Comparison of ENCODE assay signal across 17 cellular contexts in genomic region chr12:63419119-63419518, GRCh38.
DNase-seq lines count a peak whose midpoint lies in the region; ATAC-seq, FAIRE-seq and TF ChIP-seq lines count a peak whose summit lies in the region.
"Had no signal": no experiment of that assay in that cellular context is flagged by ENCODE, and none has a peak within 500 bp of the region (broad histone marks: within the 10 kb centered on the region; RNA-seq: fewer than 3 reads in every experiment).

No MANE protein-coding gene starts in this region.

- H3K4me1 ChIP-seq in breast epithelium (no peaks in the 10 kb centered on the region), transverse colon (no peaks in the 10 kb centered on the region), A673 (ENCODE audit: insufficient read depth, low read length, poor library complexity, severe bottlenecking) (peaks cover 9% of the 10 kb centered on the region)
- H3K4me1 ChIP-seq: gastroesophageal sphincter, prostate gland had no signal

- in situ Hi-C loops in transverse colon (cut with MboI; ENCODE audit: low pct_ligation_motif_present in 1 of 4, low pct_unique_long_range_greater_than_20kb in 1 of 4, low sequenced_read_pairs in 3 of 4) = no loop called here

- POLR2A ChIA-PET in MCF 10A (lab: Yijun Ruan, JAX) (no interaction called here), A673 (lab: Charles Lee; ENCODE audit: low non-redundant PET) (no interaction called here)

- H3K9me3 Mint-ChIP-seq in MCF 10A (ENCODE audit: unreplicated experiment) = peaks cover 19% of the 10 kb centered on the region

- TF ChIP-seq POLR2A in breast epithelium (IDR thresholded peaks at IDR 0.05) (no peak), transverse colon (IDR thresholded peaks at IDR 0.05) (no peak)

- no peak for TF ChIP-seq EP300 in transverse colon (IDR thresholded peaks at IDR 0.05; ENCODE audit: low read depth)

- H3K27ac ChIP-seq in breast epithelium (no peak overlapping the region), transverse colon (peak overlapping the region in 1 of 4 donors; percentile 26), A673 (ENCODE audit: low read depth, low read length, poor library complexity, severe bottlenecking) (no peak overlapping the region)
- H3K27ac ChIP-seq: gastroesophageal sphincter, PC-9, prostate gland had no signal

- H3K4me1 Mint-ChIP-seq in MCF 10A (ENCODE audit: insufficient read depth, unreplicated experiment) = peaks cover 7% of the 10 kb centered on the region
- H3K4me1 Mint-ChIP-seq: nephron had no signal

- intact Hi-C loops in MCF 10A (cut with micrococcal nuclease) (no loop called here), breast epithelium (cut with DNase I; ENCODE audit: low total_unique reads) (no loop called here), transverse colon (cut with DNase I; ENCODE audit: low total_unique reads) (no loop called here), A673 (cut with micrococcal nuclease; ENCODE audit: unreplicated experiment) (no loop called here)

- CTCF ChIA-PET in MCF 10A (lab: Yijun Ruan, JAX) (interaction anchor here (1.1 kb wide), 1 partner anchor 110 kb away, joined by 5 read pairs; no protein-coding TSS in a partner anchor), A673 (lab: Charles Lee) (interaction anchor here (1.7 kb wide), 1 partner anchor 9 kb away, joined by 6 read pairs; no protein-coding TSS in a partner anchor)

- H3K27me3 ChIP-seq in breast epithelium = no peaks in the 10 kb centered on the region
- no peaks in the 10 kb centered on the region for H3K27me3 ChIP-seq in transverse colon
- no peaks in the 10 kb centered on the region for H3K27me3 ChIP-seq in A673 (replicated peaks; ENCODE audit: insufficient read depth, low read depth, low read length, poor library complexity)
- H3K27me3 ChIP-seq: gastroesophageal sphincter had no signal

- WGBS in transverse colon (ENCODE audit: low coverage in 1 of 2), 2 donors = 64 to 83% methylated on average over 7 of the region's 7 CpGs

- TF ChIP-seq CTCF in MCF 10A (IDR thresholded peaks at IDR 0.05; ENCODE audit: unreplicated experiment) = no peak
- no peak for TF ChIP-seq CTCF in breast epithelium (IDR thresholded peaks at IDR 0.05)
- no peak for TF ChIP-seq CTCF in transverse colon (IDR thresholded peaks at IDR 0.05)
- no peak for TF ChIP-seq CTCF in A673 (conservative IDR thresholded peaks at IDR 0.05; ENCODE audit: low read depth, low read length)

- H3K9me3 ChIP-seq in breast epithelium = peaks cover 15 to 17% of the 10 kb centered on the region in 2 donors
- peaks cover 0 to 15% of the 10 kb centered on the region in 2 donors for H3K9me3 ChIP-seq in transverse colon
- H3K9me3 ChIP-seq in A673 (ENCODE audit: low read depth, low read length, poor library complexity, severe bottlenecking) = peaks cover 20% of the 10 kb centered on the region
- H3K9me3 ChIP-seq: prostate gland had no signal

- peak; percentile 71 for DNase-seq in MCF 10A (ENCODE audit: unreplicated experiment)
- DNase-seq in breast epithelium (ENCODE audit: low spot score in 2 of 2) = no peak
- DNase-seq in RCC 7860 (ENCODE audit: low spot score) = peak; percentile 18
- peak; percentile 12 for DNase-seq in transverse colon
- DNase-seq in effector CD4-positive, alpha-beta T cell = no peak
- no peak for DNase-seq in 8988T
- DNase-seq in A673 (ENCODE audit: low spot score) = no peak
- DNase-seq: activated CD8-positive, alpha-beta T cell treated with anti-CD3 and anti-CD28 coated beads for 36 hours; CD4-positive, alpha-beta T cell; central memory CD4-positive, alpha-beta T cell; NCI-H524 treated with DMSO at 0.1 percent for 48 hours; PC-9; stimulated activated naive CD4-positive, alpha-beta T cell treated with Interleukin-2 at 50 U/mL for 16 hours had no signal

- no peak overlapping the region for H3K27ac Mint-ChIP-seq in MCF 10A (ENCODE audit: low read depth, unreplicated experiment)
- H3K27ac Mint-ChIP-seq: activated CD8-positive, alpha-beta T cell treated with anti-CD3 and anti-CD28 coated beads for 36 hours; CD4-positive, alpha-beta T cell; nephron had no signal

- H3K4me3 Mint-ChIP-seq in MCF 10A (ENCODE audit: unreplicated experiment) = no peak overlapping the region
- H3K4me3 Mint-ChIP-seq: activated CD8-positive, alpha-beta T cell treated with anti-CD3 and anti-CD28 coated beads for 36 hours; CD4-positive, alpha-beta T cell; nephron had no signal

- no TSS peak for BruUV-seq in MCF 10A (replicated peaks; lab: Mats Ljungman, UMichigan)
- no TSS peak for BruUV-seq in A673 (replicated peaks; lab: Mats Ljungman, UMichigan)

- H3K4me3 ChIP-seq in breast epithelium (no peak overlapping the region), transverse colon (no peak overlapping the region), A673 (ENCODE audit: low read depth, low read length, poor library complexity, severe bottlenecking) (no peak overlapping the region)
- H3K4me3 ChIP-seq: gastroesophageal sphincter, PC-9, prostate gland had no signal

- peaks cover 15% of the 10 kb centered on the region for H3K27me3 Mint-ChIP-seq in MCF 10A (ENCODE audit: insufficient read depth, unreplicated experiment)
- H3K27me3 Mint-ChIP-seq: activated CD8-positive, alpha-beta T cell treated with anti-CD3 and anti-CD28 coated beads for 36 hours had no signal

- ATAC-seq in esophagus mucosa = peak; percentile 77
- ATAC-seq: activated CD8-positive, alpha-beta T cell treated with anti-CD3 and anti-CD28 coated beads for 36 hours; gastroesophageal sphincter had no signal

- H3K36me3 Mint-ChIP-seq in MCF 10A (ENCODE audit: insufficient read depth, unreplicated experiment) = no peaks in the 10 kb centered on the region

- no peak for FAIRE-seq in RCC 7860 (lab: Jason Lieb, UNC)

- H3K36me3 ChIP-seq in breast epithelium = no peaks in the 10 kb centered on the region
- H3K36me3 ChIP-seq in transverse colon = no peaks in the 10 kb centered on the region
- no peaks in the 10 kb centered on the region for H3K36me3 ChIP-seq in A673 (ENCODE audit: insufficient read depth, low read length, poor library complexity, severe bottlenecking)
- H3K36me3 ChIP-seq: gastroesophageal sphincter, prostate gland had no signal

Comparison
In these comparisons a context has a peak if more than half of its experiments do, and no peak if none do; other contexts are left out.
1. DNase-seq: peak in MCF 10A (single experiment), RCC 7860 (single experiment) and transverse colon (single experiment); none in breast epithelium (0 of 2), effector CD4-positive, alpha-beta T cell (single experiment), 8988T (single experiment) and A673 (single experiment).